1 cellular context compared by ENCODE assay signal in genomic region chr14:80901260-80901659, GRCh38.
TF ChIP-seq lines count a peak whose summit lies in the region.

No MANE protein-coding gene starts in this region.

TF ChIP-seq in K562, 482 proteins besides CTCF, POLR2A, EP300 and RAD21 (continued from another document):
- no peak for TF ChIP-seq ZNF512 (tag; IDR thresholded peaks at IDR 0.05)
- TF ChIP-seq CC2D1A (IDR thresholded peaks at IDR 0.05) = no peak
- peak; percentile 31; the same call in 1 of the 2 replicates for TF ChIP-seq ZNF316 (IDR thresholded peaks at IDR 0.05)
